In the genomic region with DNA sequence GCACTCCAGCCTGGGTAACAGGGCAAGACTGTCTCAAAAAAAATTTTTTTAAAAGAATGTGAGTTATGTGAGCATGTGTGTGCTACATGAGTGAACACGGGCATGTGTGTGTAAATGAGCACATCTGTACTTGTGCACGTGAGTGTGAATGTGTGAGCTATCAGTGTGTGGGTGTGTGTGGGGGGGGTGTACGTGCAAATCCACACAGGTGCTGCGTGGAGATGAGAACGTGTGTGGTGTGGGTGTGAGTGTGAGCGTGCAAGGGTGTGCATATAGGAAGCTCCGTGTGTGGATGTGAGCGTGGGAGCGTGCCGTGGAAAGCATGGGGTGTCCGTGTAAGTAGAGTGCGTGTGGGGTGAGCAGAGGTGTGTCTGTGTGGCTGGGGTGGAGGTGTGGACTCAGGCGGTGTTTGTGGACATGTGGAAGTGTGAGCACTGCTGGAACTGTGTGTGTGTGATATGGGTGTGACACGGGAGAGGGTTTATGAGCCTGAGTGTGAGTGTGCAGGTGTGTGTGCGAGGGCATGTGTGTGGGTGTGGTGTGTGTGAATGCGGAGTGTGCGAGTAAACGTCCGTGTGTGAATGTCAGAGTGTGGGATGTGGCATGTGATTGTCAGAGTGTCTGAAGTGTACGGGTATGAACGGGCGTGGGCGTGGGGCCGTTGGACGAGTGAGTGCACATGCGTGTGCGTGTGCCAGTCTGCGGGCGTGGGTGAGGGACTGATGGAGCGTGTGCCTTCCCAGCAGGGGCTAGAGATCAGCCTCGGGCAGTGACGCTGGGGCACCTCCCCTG, we compare ENCODE assay signal across 26 cellular contexts. TPM values are rescaled to one million over a fixed set of nuclear protein-coding genes. Genes with fewer than 3 reads are reported as not detected.
DNase-seq lines count a peak whose midpoint lies in the region; ATAC-seq and TF ChIP-seq lines count a peak whose summit lies in the region.
"Had no signal": no experiment of that assay in that cellular context is flagged by ENCODE, and none has a peak within 500 bp of the region (broad histone marks: within the 10 kb centered on the region; RNA-seq: fewer than 3 reads in every experiment).

No MANE protein-coding gene starts in this region.

- H3K4me3 ChIP-seq in IMR-90 (ENCODE audit: insufficient read depth, low read depth, low read length) (no peak overlapping the region), skeletal muscle satellite cell (ENCODE audit: low read length) (peak overlapping the region; percentile 24)
- H3K4me3 ChIP-seq in naive thymus-derived CD4-positive, alpha-beta T cell (ENCODE audit: low read length): no peak overlapping the region
- H3K4me3 ChIP-seq: colonic mucosa, left ventricle myocardium inferior, suprapubic skin, uterus had no signal

- no peak overlapping the region for H3K56ac ChIP-seq in IMR-90 (ENCODE audit: extremely low read depth, insufficient read depth, low read length)

- no peak overlapping the region for H2AK5ac ChIP-seq in IMR-90 (ENCODE audit: low read depth, low read length)

- peaks cover 0 to 5% (median 0%) of the 10 kb centered on the region in 7 donors for H3K4me1 Mint-ChIP-seq in naive thymus-derived CD4-positive, alpha-beta T cell
- no peaks in the 10 kb centered on the region for H3K4me1 Mint-ChIP-seq in Calu3 (ENCODE audit: low read depth, unreplicated experiment)
- H3K4me1 Mint-ChIP-seq in type B pancreatic cell (ENCODE audit: unreplicated experiment): no peaks in the 10 kb centered on the region
- H3K4me1 Mint-ChIP-seq: activated naive CD8-positive, alpha-beta T cell treated with anti-CD3 and anti-CD28 coated beads for 36 hours had no signal

- no peaks in the 10 kb centered on the region for H3K79me1 ChIP-seq in IMR-90 (ENCODE audit: low read depth in 1 of 2, low read length in 2 of 2)

- H3K9me3 ChIP-seq in IMR-90 (ENCODE audit: control insufficient read depth, insufficient read depth, low read length): peaks cover 7% of the 10 kb centered on the region
- H3K9me3 ChIP-seq in naive thymus-derived CD4-positive, alpha-beta T cell (ENCODE audit: control insufficient read depth in 2 of 3, low read length in 3 of 3): peaks cover 0 to 5% (median 0%) of the 10 kb centered on the region in 3 experiments
- H3K9me3 ChIP-seq in skeletal muscle satellite cell (replicated peaks; ENCODE audit: low read length): no peaks in the 10 kb centered on the region
- H3K9me3 ChIP-seq: BE2C, colonic mucosa, left ventricle myocardium inferior, suprapubic skin, uterus had no signal

- no peak for TF ChIP-seq RAD21 in IMR-90 (IDR thresholded peaks at IDR 0.05; ENCODE audit: low read length)

- peaks cover 0 to 2% (median 0%) of the 10 kb centered on the region in 11 donors for H3K9me3 Mint-ChIP-seq in naive thymus-derived CD4-positive, alpha-beta T cell
- H3K9me3 Mint-ChIP-seq in Calu3 (ENCODE audit: low read depth, unreplicated experiment) (no peaks in the 10 kb centered on the region), type B pancreatic cell (no peaks in the 10 kb centered on the region)
- H3K9me3 Mint-ChIP-seq: activated naive CD8-positive, alpha-beta T cell treated with anti-CD3 and anti-CD28 coated beads for 36 hours; CD8-positive, alpha-beta T cell had no signal

- H2BK20ac ChIP-seq in IMR-90 (ENCODE audit: low read depth, low read length): no peak overlapping the region

- TF ChIP-seq POLR2A in IMR-90 (IDR thresholded peaks at IDR 0.05; ENCODE audit: low read depth, low read length): no peak

- H3K27me3 Mint-ChIP-seq in naive thymus-derived CD4-positive, alpha-beta T cell: no peaks in the 10 kb centered on the region
- no peaks in the 10 kb centered on the region for H3K27me3 Mint-ChIP-seq in Calu3 (ENCODE audit: unreplicated experiment)
- no peaks in the 10 kb centered on the region for H3K27me3 Mint-ChIP-seq in type B pancreatic cell
- H3K27me3 Mint-ChIP-seq: activated naive CD8-positive, alpha-beta T cell treated with anti-CD3 and anti-CD28 coated beads for 36 hours had no signal

- H3K4ac ChIP-seq in IMR-90 (ENCODE audit: low read depth, low read length): no peak overlapping the region

- H2BK120ac ChIP-seq in IMR-90 (ENCODE audit: low read depth, low read length): no peak overlapping the region

- H3K4me1 ChIP-seq in IMR-90 (ENCODE audit: control insufficient read depth, insufficient read depth, low read length) (no peaks in the 10 kb centered on the region), skeletal muscle satellite cell (ENCODE audit: control insufficient read depth, insufficient read depth, low read length) (peaks cover 11% of the 10 kb centered on the region)
- H3K4me1 ChIP-seq in naive thymus-derived CD4-positive, alpha-beta T cell (ENCODE audit: control insufficient read depth in 2 of 2, insufficient read depth in 2 of 2, low read length in 2 of 2): no peaks in the 10 kb centered on the region
- H3K4me1 ChIP-seq: BE2C, colonic mucosa, uterus had no signal

- H3K14ac ChIP-seq in IMR-90 (replicated peaks; ENCODE audit: low read depth, low read length): no peak overlapping the region

- no peak overlapping the region for H2AK9ac ChIP-seq in IMR-90 (replicated peaks; ENCODE audit: low read depth, low read length, poor library complexity)

- H3K36me3 Mint-ChIP-seq in naive thymus-derived CD4-positive, alpha-beta T cell: peaks cover 0 to 9% (median 0%) of the 10 kb centered on the region in 5 donors
- H3K36me3 Mint-ChIP-seq in Calu3 (ENCODE audit: insufficient read depth, unreplicated experiment) (peaks cover 8% of the 10 kb centered on the region), type B pancreatic cell (peaks cover 3% of the 10 kb centered on the region)

- no peak for ATAC-seq in IMR-90 (ENCODE audit: low read depth)
- ATAC-seq in naive thymus-derived CD4-positive, alpha-beta T cell: peak; percentile 10
- ATAC-seq in HG03520 (IDR thresholded peaks at IDR 0.05; ENCODE audit: unreplicated experiment): no peak
- ATAC-seq: CD8-positive, alpha-beta T cell had no signal

- intact Hi-C loops in IMR-90 (cut with micrococcal nuclease): no loop called here
- intact Hi-C loops in naive thymus-derived CD4-positive, alpha-beta T cell (cut with micrococcal nuclease): no loop called here
- intact Hi-C loops in Calu3 (cut with micrococcal nuclease; ENCODE audit: unreplicated experiment): no loop called here

- peaks cover 6% of the 10 kb centered on the region; the same call in 1 of the 2 replicates for H3K9me1 ChIP-seq in IMR-90 (ENCODE audit: insufficient read depth, low read length)

- H3K23ac ChIP-seq in IMR-90 (ENCODE audit: low read depth, low read length): no peak overlapping the region

- no peak overlapping the region for H3K4me2 ChIP-seq in IMR-90 (ENCODE audit: low read depth, low read length)
- peak overlapping the region; percentile 59 for H3K4me2 ChIP-seq in skeletal muscle satellite cell (ENCODE audit: low read length)

- H2AFZ ChIP-seq in IMR-90 (replicated peaks; ENCODE audit: low read length, poor library complexity): peak overlapping the region; percentile 43

- 94 to 100% methylated on average over 2 to 26 of the region's 32 CpGs for WGBS in IMR-90 (ENCODE audit: extremely low coverage in 2 of 2, insufficient read length in 1 of 2), 2 experiments

- no peak overlapping the region for H3K27ac Mint-ChIP-seq in naive thymus-derived CD4-positive, alpha-beta T cell
- H3K27ac Mint-ChIP-seq in Calu3 (ENCODE audit: unreplicated experiment) (no peak overlapping the region), type B pancreatic cell (no peak overlapping the region)
- H3K27ac Mint-ChIP-seq: activated naive CD8-positive, alpha-beta T cell treated with anti-CD3 and anti-CD28 coated beads for 36 hours; CD8-positive, alpha-beta T cell had no signal

- no TSS peak for BruUV-seq in IMR-90 (replicated peaks; lab: Mats Ljungman, UMichigan)
- no TSS peak for BruUV-seq in Calu3 (replicated peaks; lab: Mats Ljungman, UMichigan)

- TF ChIP-seq CTCF in IMR-90 (conservative IDR thresholded peaks at IDR 0.05; ENCODE audit: low read depth, low read length) (no peak), Calu3 (IDR thresholded peaks at IDR 0.05; ENCODE audit: unreplicated experiment) (no peak), type B pancreatic cell (conservative IDR thresholded peaks at IDR 0.05) (no peak)

- no peak overlapping the region for H4K8ac ChIP-seq in IMR-90 (ENCODE audit: low read depth in 2 of 2, low read length in 2 of 2)

- no peak overlapping the region for H3K27ac ChIP-seq in IMR-90 (ENCODE audit: insufficient read depth, low read length)
- H3K27ac ChIP-seq in naive thymus-derived CD4-positive, alpha-beta T cell (ENCODE audit: low read depth, low read length): no peak overlapping the region
- H3K27ac ChIP-seq: colonic mucosa, HL-60, left ventricle myocardium inferior, suprapubic skin, uterus, WERI-Rb-1 had no signal

- dilution Hi-C loops in IMR-90 (cut with HindIII; ENCODE audit: low sequenced_read_pairs, unreplicated experiment): no loop called here

- in situ Hi-C loops in IMR-90 (cut with MboI; ENCODE audit: low sequenced_read_pairs): no loop called here

- H3K18ac ChIP-seq in IMR-90 (ENCODE audit: low read depth, low read length): no peak overlapping the region

- no peak overlapping the region for H2BK15ac ChIP-seq in IMR-90 (ENCODE audit: low read depth, low read length)

- H3K9ac ChIP-seq in IMR-90 (ENCODE audit: low read depth, low read length): no peak overlapping the region
- peak overlapping the region; percentile 38 for H3K9ac ChIP-seq in skeletal muscle satellite cell (ENCODE audit: low read depth, low read length)

- POLR2A ChIA-PET in IMR-90 (lab: Charles Lee; ENCODE audit: unreplicated experiment): no interaction called here
- POLR2A ChIA-PET in naive thymus-derived CD4-positive, alpha-beta T cell (lab: Charles Lee): no interaction called here

- no peak overlapping the region for H2BK5ac ChIP-seq in IMR-90 (ENCODE audit: low read depth, low read length, poor library complexity, severe bottlenecking)

- H4K5ac ChIP-seq in IMR-90 (ENCODE audit: low read depth, low read length): no peak overlapping the region

- no peaks in the 10 kb centered on the region; the same call in 1 of the 2 replicates for H4K20me1 ChIP-seq in IMR-90 (ENCODE audit: insufficient read depth, low read length)

- H4K91ac ChIP-seq in IMR-90 (ENCODE audit: insufficient read depth, low read depth, low read length): no peak overlapping the region

- H3K27me3 ChIP-seq in IMR-90 (ENCODE audit: control insufficient read depth, insufficient read depth, low read length) (no peaks in the 10 kb centered on the region), skeletal muscle satellite cell (ENCODE audit: control insufficient read depth, insufficient read depth, low read length) (no peaks in the 10 kb centered on the region)
- no peaks in the 10 kb centered on the region for H3K27me3 ChIP-seq in naive thymus-derived CD4-positive, alpha-beta T cell (ENCODE audit: control insufficient read depth in 2 of 2, insufficient read depth in 2 of 2, low read length in 2 of 2)
- H3K27me3 ChIP-seq: BE2C, colonic mucosa, suprapubic skin, uterus had no signal

- no peak overlapping the region for H3K4me3 Mint-ChIP-seq in naive thymus-derived CD4-positive, alpha-beta T cell
- no peak overlapping the region for H3K4me3 Mint-ChIP-seq in Calu3 (ENCODE audit: low read depth, unreplicated experiment)
- no peak overlapping the region for H3K4me3 Mint-ChIP-seq in type B pancreatic cell
- H3K4me3 Mint-ChIP-seq: activated naive CD8-positive, alpha-beta T cell treated with anti-CD3 and anti-CD28 coated beads for 36 hours; CD8-positive, alpha-beta T cell had no signal

- peaks cover 6% of the 10 kb centered on the region; the same call in 1 of the 2 replicates for H3K36me3 ChIP-seq in IMR-90 (ENCODE audit: control insufficient read depth, insufficient read depth, low read length)
- H3K36me3 ChIP-seq in naive thymus-derived CD4-positive, alpha-beta T cell (ENCODE audit: control insufficient read depth in 2 of 3, insufficient read depth in 3 of 3, low read length in 3 of 3): peaks cover 0 to 6% (median 0%) of the 10 kb centered on the region in 3 experiments
- no peaks in the 10 kb centered on the region for H3K36me3 ChIP-seq in skeletal muscle satellite cell (ENCODE audit: insufficient read depth, low read length)
- H3K36me3 ChIP-seq: BE2C, colonic mucosa, left ventricle myocardium inferior, suprapubic skin, uterus, WERI-Rb-1 had no signal

- CTCF ChIA-PET in IMR-90 (lab: Yijun Ruan, JAX): no interaction called here
- CTCF ChIA-PET in naive thymus-derived CD4-positive, alpha-beta T cell (lab: Charles Lee): no interaction called here
- CTCF ChIA-PET in Calu3 (lab: Charles Lee): interaction anchor here (1.1 kb wide), 1 partner anchor 142 kb away, joined by 4 read pairs; no protein-coding TSS in a partner anchor

- no peak for DNase-seq in IMR-90
- DNase-seq in cerebellum (ENCODE audit: low spot score): peak; percentile 69
- no peak for DNase-seq in naive thymus-derived CD4-positive, alpha-beta T cell
- DNase-seq in NCI-H748 treated with DMSO at 0.1 percent for 48 hours (lab: John Stamatoyannopoulos, UW): no peak
- DNase-seq in Calu3: no peak
- DNase-seq in type B pancreatic cell (ENCODE audit: extremely low spot score, unreplicated experiment): no peak
- DNase-seq: activated CD4-positive, alpha-beta T cell treated with anti-CD3 and anti-CD28 coated beads for 48 hours; activated naive CD8-positive, alpha-beta T cell treated with anti-CD3 and anti-CD28 coated beads for 36 hours; CD8-positive, alpha-beta T cell; colonic mucosa; DMS 273 treated with DMSO at 0.1 percent for 48 hours; effector memory CD4-positive, alpha-beta T cell; erythroblast; left ventricle myocardium inferior; NCI-H1417 treated with DMSO at 0.1 percent for 48 hours; NCI-H2029 treated with DMSO at 0.1 percent for 48 hours; stimulated activated naive CD4-positive, alpha-beta T cell treated with Interleukin-2 at 50 U/mL for 16 hours; SW 1271; T1000; uterus; WERI-Rb-1 had no signal

RNA-seq across cellular contexts. Expression of gene FBXL18, which starts 44.0 kb away (rescaled TPM):
- 2.0 and 2.2 TPM in 2 replicates for total RNA-seq in IMR-90 (2012; rRNA removed)
- 6.4 and 8.7 TPM in 2 replicates for polyA plus RNA-seq in IMR-90 (2012; rRNA removed)
- 3.8 and 7.0 TPM in 2 replicates for polyA plus RNA-seq in IMR-90 (2012; cell fraction: cytosol; rRNA removed)
- 7.2 and 21.7 TPM in 2 replicates for polyA plus RNA-seq in IMR-90 (2012; cell fraction: nucleus; rRNA removed; ENCODE audit: low replicate concordance)
- total RNA-seq in cerebellum: 7.5 TPM
- total RNA-seq in naive thymus-derived CD4-positive, alpha-beta T cell: 10 to 100 TPM in 2 of 5 experiments, 1 to 10 TPM in 3; 7.3 to 13.7 (median 9.7) TPM
- polyA plus RNA-seq in naive thymus-derived CD4-positive, alpha-beta T cell: 1 to 10 TPM; 1.6 to 2.0 TPM
- total RNA-seq in skeletal muscle satellite cell (2012; rRNA removed): 9.8 and 10.1 TPM in 2 replicates
- total RNA-seq in Calu3 (2022): 40.0 and 45.8 TPM in 2 replicates
- total RNA-seq in type B pancreatic cell (ENCODE audit: low replicate concordance): 13.5 and 14.9 TPM in 2 replicates

RNA-seq across cellular contexts. Expression of gene TNRC18, which starts 45.9 kb away (rescaled TPM):
- total RNA-seq in IMR-90 (2012; rRNA removed): 4.7 and 5.3 TPM in 2 replicates
- polyA plus RNA-seq in IMR-90 (2012; rRNA removed): 29.6 and 37.9 TPM in 2 replicates
- 37.7 and 43.0 TPM in 2 replicates for polyA plus RNA-seq in IMR-90 (2012; cell fraction: cytosol; rRNA removed)
- 64.3 and 93.3 TPM in 2 replicates for polyA plus RNA-seq in IMR-90 (2012; cell fraction: nucleus; rRNA removed; ENCODE audit: low replicate concordance)
- total RNA-seq in cerebellum: 64.9 TPM
- total RNA-seq in naive thymus-derived CD4-positive, alpha-beta T cell: 10 to 100 TPM; 34.2 to 83.7 (median 49.3) TPM
- under 1 TPM; 0.18 to 0.98 TPM for polyA plus RNA-seq in naive thymus-derived CD4-positive, alpha-beta T cell
- 40.8 and 49.7 TPM in 2 replicates for total RNA-seq in skeletal muscle satellite cell (2012; rRNA removed)
- 213 and 218 TPM in 2 replicates for total RNA-seq in Calu3 (2022)
- total RNA-seq in type B pancreatic cell (ENCODE audit: low replicate concordance): 135 and 169 TPM in 2 replicates
